In genomic region chr18:1048048-1048447, GRCh38 we compare ENCODE assay signal across 22 cellular contexts.
DNase-seq lines count a peak whose midpoint lies in the region; ATAC-seq and TF ChIP-seq lines count a peak whose summit lies in the region.
"Had no signal": no experiment of that assay in that cellular context is flagged by ENCODE, and none has a peak within 500 bp of the region (broad histone marks: within the 10 kb centered on the region; RNA-seq: fewer than 3 reads in every experiment).

No MANE protein-coding gene starts in this region.

- CTCF ChIA-PET in activated naive CD4-positive, alpha-beta T cell treated with anti-CD3 and anti-CD28 coated beads, Interleukin-2, amount 10 ng/mL, durations not matched to agents 7 days and 5 days (lab: Charles Lee), result no interaction called here

- H3K9ac ChIP-seq in adipocyte (ENCODE audit: low read length), result no peak overlapping the region

- no peaks in the 10 kb centered on the region for H3K9me3 Mint-ChIP-seq in activated naive CD4-positive, alpha-beta T cell treated with anti-CD3 and anti-CD28 coated beads, Interleukin-2, amount 10 ng/mL, durations not matched to agents 7 days and 5 days

- TF ChIP-seq CTCF in fibroblast of pulmonary artery (IDR thresholded peaks at IDR 0.05; ENCODE audit: low read length, missing control alignments), result no peak

- H3K27me3 Mint-ChIP-seq in activated naive CD4-positive, alpha-beta T cell treated with anti-CD3 and anti-CD28 coated beads, Interleukin-2, amount 10 ng/mL, durations not matched to agents 7 days and 5 days, result no peaks in the 10 kb centered on the region
- H3K27me3 Mint-ChIP-seq: B cell, naive B cell had no signal

- DNase-seq in H4 (ENCODE audit: low spot score) (peak; percentile 23), adipocyte (ENCODE audit: low read depth) (peak; percentile 34), fibroblast of pulmonary artery (ENCODE audit: low read depth) (peak; percentile 8), ecto neural progenitor cell (ENCODE audit: low spot score) (no peak), RKO (ENCODE audit: low spot score) (no peak)
- DNase-seq in activated naive CD4-positive, alpha-beta T cell treated with anti-CD3 and anti-CD28 coated beads, Interleukin-2, amount 10 ng/mL, durations not matched to agents 7 days and 5 days, result no peak
- DNase-seq: activated CD4-positive, alpha-beta T cell treated with anti-CD3 and anti-CD28 coated beads for 1 hour; activated effector memory CD4-positive, alpha-beta T cell treated with anti-CD3 and anti-CD28 coated beads, Interleukin-2, amount 50 U/mL, for 16 hours; adrenal gland; effector memory CD4-positive, alpha-beta T cell; islet precursor cell; naive B cell; NCI-H187 treated with DMSO at 0.1 percent for 48 hours; NK-92 treated with Interleukin-12 subunit alpha and Interleukin-12 subunit beta, amount 100 ng/mL, for 24 hours; stimulated activated naive CD4-positive, alpha-beta T cell; SW 1271; thyroid gland had no signal

- no peak overlapping the region for H3K27ac Mint-ChIP-seq in activated naive CD4-positive, alpha-beta T cell treated with anti-CD3 and anti-CD28 coated beads, Interleukin-2, amount 10 ng/mL, durations not matched to agents 7 days and 5 days
- H3K27ac Mint-ChIP-seq: B cell, naive B cell had no signal

- H3K36me3 ChIP-seq in adipocyte (ENCODE audit: control insufficient read depth, insufficient read depth, low read length, severe bottlenecking), result no peaks in the 10 kb centered on the region
- H3K36me3 ChIP-seq: adrenal gland, HAP-1, thyroid gland had no signal

- no peak overlapping the region for H3K4me3 Mint-ChIP-seq in activated naive CD4-positive, alpha-beta T cell treated with anti-CD3 and anti-CD28 coated beads, Interleukin-2, amount 10 ng/mL, durations not matched to agents 7 days and 5 days
- H3K4me3 Mint-ChIP-seq: B cell, naive B cell had no signal

- H3K27me3 ChIP-seq in adipocyte (replicated peaks; ENCODE audit: control insufficient read depth, insufficient read depth, low read length), result peaks cover 2% of the 10 kb centered on the region
- H3K27me3 ChIP-seq: adrenal gland, hepatocyte, thyroid gland had no signal

- no peak overlapping the region for H3K4me3 ChIP-seq in adipocyte (ENCODE audit: low read length)
- no peak overlapping the region for H3K4me3 ChIP-seq in fibroblast of pulmonary artery (replicated peaks; ENCODE audit: low read depth, low read length)
- H3K4me3 ChIP-seq: adrenal gland, HAP-1, hepatocyte, thyroid gland had no signal

- H3K4me1 ChIP-seq in adipocyte (ENCODE audit: control insufficient read depth, insufficient read depth, low read length), result no peaks in the 10 kb centered on the region
- H3K4me1 ChIP-seq: adrenal gland, HAP-1, thyroid gland had no signal

- H3K9me3 ChIP-seq in adipocyte (ENCODE audit: control insufficient read depth, low read length), result no peaks in the 10 kb centered on the region
- H3K9me3 ChIP-seq: adrenal gland, HAP-1, thyroid gland had no signal

- H3K4me1 Mint-ChIP-seq in activated naive CD4-positive, alpha-beta T cell treated with anti-CD3 and anti-CD28 coated beads, Interleukin-2, amount 10 ng/mL, durations not matched to agents 7 days and 5 days, result no peaks in the 10 kb centered on the region
- H3K4me1 Mint-ChIP-seq: B cell, naive B cell had no signal

- no peak for ATAC-seq in HG03439 (IDR thresholded peaks at IDR 0.05; ENCODE audit: unreplicated experiment)
- ATAC-seq: sciatic nerve had no signal

- no peaks in the 10 kb centered on the region for H3K36me3 Mint-ChIP-seq in activated naive CD4-positive, alpha-beta T cell treated with anti-CD3 and anti-CD28 coated beads, Interleukin-2, amount 10 ng/mL, durations not matched to agents 7 days and 5 days
- H3K36me3 Mint-ChIP-seq: naive B cell had no signal

Comparison
In these comparisons a context has a peak if more than half of its experiments do, and no peak if none do; other contexts are left out.
1. DNase-seq: peak in H4 (single experiment), adipocyte (single experiment) and fibroblast of pulmonary artery (single experiment); none in activated naive CD4-positive, alpha-beta T cell treated with anti-CD3 and anti-CD28 coated beads, Interleukin-2, amount 10 ng/mL, durations not matched to agents 7 days and 5 days (single experiment), ecto neural progenitor cell (single experiment) and RKO (single experiment).